Comparison of ENCODE assay signal across 35 cellular contexts in genomic region chr11:70007796-70008195, GRCh38.
"Had no signal": no experiment of that assay in that cellular context is flagged by ENCODE, and none has a peak within 500 bp of the region (broad histone marks: within the 10 kb centered on the region; RNA-seq: fewer than 3 reads in every experiment).

No MANE protein-coding gene starts in this region.

- H3K4me1 ChIP-seq: body of pancreas, breast epithelium had no signal

- H3K27ac ChIP-seq: body of pancreas, brain microvascular endothelial cell, breast epithelium, VCaP had no signal

- H3K27me3 ChIP-seq: ascending aorta, body of pancreas, brain microvascular endothelial cell, breast epithelium had no signal

- H3K27ac Mint-ChIP-seq: activated B cell treated with CpG ODN at 0.5 μM for 24 hours; activated CD4-positive, alpha-beta memory T cell treated with anti-CD3 and anti-CD28 coated beads for 36 hours; activated CD4-positive, alpha-beta T cell treated with anti-CD3 and anti-CD28 coated beads, Interleukin-2, amount 10 ng/mL, durations not matched to agents 24 days and 14 days; activated CD8-positive, alpha-beta memory T cell treated with anti-CD3 and anti-CD28 coated beads, Interleukin-2, amount 10 ng/mL, durations not matched to agents 7 days and 5 days; activated CD8-positive, alpha-beta T cell treated with anti-CD3 and anti-CD28 coated beads for 36 hours; activated naive CD4-positive, alpha-beta T cell treated with anti-CD3 and anti-CD28 coated beads, Interleukin-2, amount 10 ng/mL, durations not matched to agents 7 days and 5 days; activated naive CD4-positive, alpha-beta T cell treated with anti-CD3 and anti-CD28 coated beads, Interleukin-2, amount 50 U/mL, for 24 hours; activated naive CD8-positive, alpha-beta T cell; activated naive CD8-positive, alpha-beta T cell treated with anti-CD3 and anti-CD28 coated beads, Interleukin-2, amount 10 ng/mL, durations not matched to agents 7 days and 5 days; activated naive CD8-positive, alpha-beta T cell treated with anti-CD3 and anti-CD28 coated beads, Interleukin-2, amount 50 U/mL, for 24 hours; activated T-cell treated with anti-CD3 and anti-CD28 coated beads, Interleukin-2, amount 50 U/mL, for 24 hours; activated T-helper 2 cell treated with anti-CD3 and anti-CD28 coated beads, Interferon-gamma antibody, Interleukin-2, Interleukin-4, amounts not matched to agents 10 μg/mL and 5 μg/mL and 100 μg/mL, durations not matched to agents 14 hours and 24 hours and 36 hours; T-helper 1 cell treated with Interleukin-12 subunit alpha and Interleukin-12 subunit beta and Interleukin-4 antibody, amounts not matched to agents 30 μg/mL and 1 μg/mL, for 36 hours; T-helper 2 cell treated with Interferon-gamma antibody and Interleukin-4, amounts not matched to agents 5 μg/mL and 100 μg/mL, for 36 hours had no signal

- FAIRE-seq: TTC549 had no signal

- DNase-seq: activated B cell treated with CpG ODN at 0.5 μM for 24 hours; activated CD4-positive, alpha-beta memory T cell treated with anti-CD3 and anti-CD28 coated beads for 36 hours; activated CD4-positive, alpha-beta T cell treated with anti-CD3 and anti-CD28 coated beads for 4 hours; activated CD4-positive, alpha-beta T cell treated with anti-CD3 and anti-CD28 coated beads, Interleukin-2, amount 10 ng/mL, durations not matched to agents 24 days and 14 days; activated CD4-positive, alpha-beta T cell treated with anti-CD3 and anti-CD28 coated beads, Interleukin-2, amount 50 U/mL, for 1 hour; activated CD4-positive, alpha-beta T cell treated with anti-CD3 and anti-CD28 coated beads, Interleukin-2, amount 50 U/mL, for 4 hours; activated CD4-positive, CD25-positive, alpha-beta regulatory T cell treated with anti-CD3 and anti-CD28 coated beads, Interleukin-2, amount 50 U/mL, for 72 hours; activated CD8-positive, alpha-beta memory T cell treated with anti-CD3 and anti-CD28 coated beads for 24 hours; activated CD8-positive, alpha-beta memory T cell treated with anti-CD3 and anti-CD28 coated beads, Interleukin-2, amount 10 ng/mL, durations not matched to agents 7 days and 5 days; activated CD8-positive, alpha-beta memory T cell treated with anti-CD3 and anti-CD28 coated beads, Interleukin-2, amount 50 U/mL, for 48 hours; activated CD8-positive, alpha-beta T cell treated with anti-CD3 and anti-CD28 coated beads for 36 hours; activated effector memory CD4-positive, alpha-beta T cell treated with Interleukin-2 at 50 U/mL for 16 hours; activated gamma-delta T cell; activated naive CD4-positive, alpha-beta T cell treated with anti-CD3 and anti-CD28 coated beads, Interleukin-2, amount 10 ng/mL, durations not matched to agents 7 days and 5 days; activated naive CD4-positive, alpha-beta T cell treated with Interleukin-2 at 50 U/mL for 16 hours; activated naive CD8-positive, alpha-beta T cell treated with anti-CD3 and anti-CD28 coated beads, Interleukin-2, amount 10 ng/mL, durations not matched to agents 7 days and 5 days; activated naive CD8-positive, alpha-beta T cell treated with anti-CD3 and anti-CD28 coated beads, Interleukin-2, amount 50 U/mL, for 24 hours; activated T-cell treated with anti-CD3 and anti-CD28 coated beads, Interleukin-2, amount 50 U/mL, for 24 hours; activated T-cell treated with anti-CD3 and anti-CD28 coated beads, Interleukin-2, amount 50 U/mL, for 48 hours; amygdala; anterior cingulate cortex; body of pancreas; brain microvascular endothelial cell; central memory CD4-positive, alpha-beta T cell; T-helper 2 cell; T-helper 9 cell had no signal

- H3K4me3 Mint-ChIP-seq: activated B cell treated with CpG ODN at 0.5 μM for 24 hours; activated CD4-positive, alpha-beta memory T cell treated with anti-CD3 and anti-CD28 coated beads for 36 hours; activated CD4-positive, alpha-beta T cell treated with anti-CD3 and anti-CD28 coated beads, Interleukin-2, amount 10 ng/mL, durations not matched to agents 24 days and 14 days; activated CD8-positive, alpha-beta memory T cell treated with anti-CD3 and anti-CD28 coated beads, Interleukin-2, amount 10 ng/mL, durations not matched to agents 7 days and 5 days; activated CD8-positive, alpha-beta T cell treated with anti-CD3 and anti-CD28 coated beads for 36 hours; activated naive CD4-positive, alpha-beta T cell treated with anti-CD3 and anti-CD28 coated beads, Interleukin-2, amount 10 ng/mL, durations not matched to agents 7 days and 5 days; activated naive CD4-positive, alpha-beta T cell treated with anti-CD3 and anti-CD28 coated beads, Interleukin-2, amount 50 U/mL, for 24 hours; activated naive CD8-positive, alpha-beta T cell; activated naive CD8-positive, alpha-beta T cell treated with anti-CD3 and anti-CD28 coated beads, Interleukin-2, amount 10 ng/mL, durations not matched to agents 7 days and 5 days; activated naive CD8-positive, alpha-beta T cell treated with anti-CD3 and anti-CD28 coated beads, Interleukin-2, amount 50 U/mL, for 24 hours; activated T-cell treated with anti-CD3 and anti-CD28 coated beads, Interleukin-2, amount 50 U/mL, for 24 hours; T-helper 1 cell treated with Interleukin-12 subunit alpha and Interleukin-12 subunit beta and Interleukin-4 antibody, amounts not matched to agents 30 μg/mL and 1 μg/mL, for 36 hours; T-helper 2 cell treated with Interferon-gamma antibody and Interleukin-4, amounts not matched to agents 5 μg/mL and 100 μg/mL, for 36 hours had no signal

- H3K4me1 Mint-ChIP-seq: activated B cell treated with CpG ODN at 0.5 μM for 24 hours; activated CD4-positive, alpha-beta T cell treated with anti-CD3 and anti-CD28 coated beads, Interleukin-2, amount 10 ng/mL, durations not matched to agents 24 days and 14 days; activated naive CD4-positive, alpha-beta T cell treated with anti-CD3 and anti-CD28 coated beads, Interleukin-2, amount 10 ng/mL, durations not matched to agents 7 days and 5 days; activated naive CD4-positive, alpha-beta T cell treated with anti-CD3 and anti-CD28 coated beads, Interleukin-2, amount 50 U/mL, for 24 hours; activated naive CD8-positive, alpha-beta T cell treated with anti-CD3 and anti-CD28 coated beads, Interleukin-2, amount 10 ng/mL, durations not matched to agents 7 days and 5 days; activated naive CD8-positive, alpha-beta T cell treated with anti-CD3 and anti-CD28 coated beads, Interleukin-2, amount 50 U/mL, for 24 hours had no signal

- H3K27me3 Mint-ChIP-seq: activated naive CD4-positive, alpha-beta T cell treated with anti-CD3 and anti-CD28 coated beads, Interleukin-2, amount 50 U/mL, for 24 hours; activated naive CD8-positive, alpha-beta T cell had no signal

- H3K9me3 Mint-ChIP-seq: activated B cell treated with CpG ODN at 0.5 μM for 24 hours; activated CD4-positive, alpha-beta memory T cell treated with anti-CD3 and anti-CD28 coated beads for 36 hours; activated CD4-positive, alpha-beta T cell treated with anti-CD3 and anti-CD28 coated beads, Interleukin-2, amount 10 ng/mL, durations not matched to agents 24 days and 14 days; activated CD8-positive, alpha-beta T cell treated with anti-CD3 and anti-CD28 coated beads for 36 hours; activated naive CD4-positive, alpha-beta T cell treated with anti-CD3 and anti-CD28 coated beads, Interleukin-2, amount 10 ng/mL, durations not matched to agents 7 days and 5 days; activated naive CD4-positive, alpha-beta T cell treated with anti-CD3 and anti-CD28 coated beads, Interleukin-2, amount 50 U/mL, for 24 hours; activated naive CD8-positive, alpha-beta T cell treated with anti-CD3 and anti-CD28 coated beads, Interleukin-2, amount 10 ng/mL, durations not matched to agents 7 days and 5 days; activated naive CD8-positive, alpha-beta T cell treated with anti-CD3 and anti-CD28 coated beads, Interleukin-2, amount 50 U/mL, for 24 hours; activated T-cell treated with anti-CD3 and anti-CD28 coated beads, Interleukin-2, amount 50 U/mL, for 24 hours; T-helper 2 cell treated with Interferon-gamma antibody and Interleukin-4, amounts not matched to agents 5 μg/mL and 100 μg/mL, for 36 hours had no signal

- ATAC-seq: activated CD8-positive, alpha-beta memory T cell treated with anti-CD3 and anti-CD28 coated beads, Interleukin-2, amount 10 ng/mL, durations not matched to agents 7 days and 5 days; activated CD8-positive, alpha-beta T cell treated with anti-CD3 and anti-CD28 coated beads for 36 hours; activated naive CD8-positive, alpha-beta T cell treated with anti-CD3 and anti-CD28 coated beads, Interleukin-2, amount 50 U/mL, for 24 hours; body of pancreas had no signal

- H3K9me3 ChIP-seq: ascending aorta, body of pancreas, breast epithelium had no signal

- H3K36me3 ChIP-seq: ascending aorta, brain microvascular endothelial cell, breast epithelium had no signal

- H3K4me3 ChIP-seq: ascending aorta, body of pancreas, breast epithelium had no signal

- H3K36me3 Mint-ChIP-seq: activated CD4-positive, alpha-beta memory T cell treated with anti-CD3 and anti-CD28 coated beads for 36 hours; activated CD8-positive, alpha-beta memory T cell treated with anti-CD3 and anti-CD28 coated beads, Interleukin-2, amount 10 ng/mL, durations not matched to agents 7 days and 5 days; activated naive CD4-positive, alpha-beta T cell treated with anti-CD3 and anti-CD28 coated beads, Interleukin-2, amount 10 ng/mL, durations not matched to agents 7 days and 5 days; activated naive CD4-positive, alpha-beta T cell treated with anti-CD3 and anti-CD28 coated beads, Interleukin-2, amount 50 U/mL, for 24 hours; activated naive CD8-positive, alpha-beta T cell; activated naive CD8-positive, alpha-beta T cell treated with anti-CD3 and anti-CD28 coated beads, Interleukin-2, amount 10 ng/mL, durations not matched to agents 7 days and 5 days had no signal
